In genomic region chr7:102365390-102365789, GRCh38 we compare ENCODE assay signal across 16 cellular contexts. TPM values are rescaled to one million over a fixed set of nuclear protein-coding genes. Genes with fewer than 3 reads are reported as not detected.
DNase-seq lines count a peak whose midpoint lies in the region; ATAC-seq and TF ChIP-seq lines count a peak whose summit lies in the region.
"Not testable (repeated sequence)": the region's sequence is repeated elsewhere in the genome, so short reads cannot be mapped to it uniquely, and the experiment has no call there.
"Had no signal": no experiment of that assay in that cellular context is flagged by ENCODE, and none has a peak within 500 bp of the region (broad histone marks: within the 10 kb centered on the region; RNA-seq: fewer than 3 reads in every experiment).

No MANE protein-coding gene starts in this region.

- not testable (repeated sequence) for H3K4me1 Mint-ChIP-seq in WTC11; activated T-helper 17 cell treated with anti-CD3 and anti-CD28 coated beads, Interleukin-2, amount 50 U/mL, for 72 hours; endodermal cell
- peaks cover 4 to 28% (median 10%) of the 10 kb centered on the region in 3 donors for H3K4me1 Mint-ChIP-seq in naive B cell
- peaks cover 14% of the 10 kb centered on the region for H3K4me1 Mint-ChIP-seq in stimulated activated effector memory CD8-positive, alpha-beta T cell treated with anti-CD3 and anti-CD28 coated beads, Interleukin-12 subunit alpha, Interleukin-12 subunit beta, amount 100 ng/mL, for 72 hours

- H3K36me3 ChIP-seq in endodermal cell (ENCODE audit: control insufficient read depth, insufficient read depth, low read length), result not testable (repeated sequence)

- H3K27me3 Mint-ChIP-seq in WTC11 (ENCODE audit: low read depth); activated T-helper 17 cell treated with anti-CD3 and anti-CD28 coated beads, Interleukin-2, amount 50 U/mL, for 72 hours; endodermal cell (ENCODE audit: insufficient read depth); naive B cell: not testable (repeated sequence)

- ATAC-seq in WTC11; activated T-helper 17 cell treated with anti-CD3 and anti-CD28 coated beads, Interleukin-2, amount 50 U/mL, for 72 hours (replicated peaks); naive B cell (ENCODE audit: low read depth in 2 of 2); stimulated activated effector memory CD8-positive, alpha-beta T cell treated with anti-CD3 and anti-CD28 coated beads, Interleukin-12 subunit alpha, Interleukin-12 subunit beta, amount 100 ng/mL, for 72 hours: not testable (repeated sequence)

- not testable (repeated sequence) for H3K27me3 ChIP-seq in endodermal cell (ENCODE audit: control insufficient read depth, insufficient read depth, low read length, poor library complexity, severe bottlenecking)

- H3K4me1 ChIP-seq in endodermal cell (ENCODE audit: control insufficient read depth, insufficient read depth, low read length), result not testable (repeated sequence)

- not testable (repeated sequence) for H3K9ac ChIP-seq in endodermal cell (ENCODE audit: extremely low read depth, low read length, poor library complexity, severe bottlenecking)

- not testable (repeated sequence) for H3K9me3 Mint-ChIP-seq in WTC11; activated T-helper 17 cell treated with anti-CD3 and anti-CD28 coated beads, Interleukin-2, amount 50 U/mL, for 72 hours; endodermal cell; naive B cell; stimulated activated effector memory CD8-positive, alpha-beta T cell treated with anti-CD3 and anti-CD28 coated beads, Interleukin-12 subunit alpha, Interleukin-12 subunit beta, amount 100 ng/mL, for 72 hours

- not testable (repeated sequence) for TF ChIP-seq CTCF in WTC11 (IDR thresholded peaks at IDR 0.05); endodermal cell (conservative IDR thresholded peaks at IDR 0.05)

- H3K4me3 Mint-ChIP-seq in WTC11 (peak overlapping the region; percentile 84; the same call in 1 of the 2 replicates), endodermal cell (peak overlapping the region; percentile 29), naive B cell (peak overlapping the region in 6 of 8 donors; percentile 16 to 54 (median 24))
- peak overlapping the region; percentile 87 for H3K4me3 Mint-ChIP-seq in activated T-helper 17 cell treated with anti-CD3 and anti-CD28 coated beads, Interleukin-2, amount 50 U/mL, for 72 hours
- H3K4me3 Mint-ChIP-seq in stimulated activated effector memory CD8-positive, alpha-beta T cell treated with anti-CD3 and anti-CD28 coated beads, Interleukin-12 subunit alpha, Interleukin-12 subunit beta, amount 100 ng/mL, for 72 hours, result peak overlapping the region; percentile 84

- not testable (repeated sequence) for H3K4me3 ChIP-seq in endodermal cell (ENCODE audit: low read length)

- DNase-seq in ACHN, result peak; percentile 56
- DNase-seq in Daoy (ENCODE audit: low read depth), result peak; percentile 28
- peak; percentile 24 for DNase-seq in M059J (ENCODE audit: low read depth)
- DNase-seq in WTC11 (ENCODE audit: low spot score); endodermal cell; naive B cell; stimulated activated effector memory CD8-positive, alpha-beta T cell treated with anti-CD3 and anti-CD28 coated beads, Interleukin-12 subunit alpha, Interleukin-12 subunit beta, amount 100 ng/mL, for 72 hours (ENCODE audit: low spot score in 2 of 2): not testable (repeated sequence)

- not testable (repeated sequence) for H3K27ac Mint-ChIP-seq in WTC11; activated T-helper 17 cell treated with anti-CD3 and anti-CD28 coated beads, Interleukin-2, amount 50 U/mL, for 72 hours; endodermal cell; naive B cell; stimulated activated effector memory CD8-positive, alpha-beta T cell treated with anti-CD3 and anti-CD28 coated beads, Interleukin-12 subunit alpha, Interleukin-12 subunit beta, amount 100 ng/mL, for 72 hours

- H3K36me3 Mint-ChIP-seq in WTC11 (peaks cover 29% of the 10 kb centered on the region), endodermal cell (ENCODE audit: low read depth) (peaks cover 29% of the 10 kb centered on the region)
- peaks cover 50% of the 10 kb centered on the region for H3K36me3 Mint-ChIP-seq in activated T-helper 17 cell treated with anti-CD3 and anti-CD28 coated beads, Interleukin-2, amount 50 U/mL, for 72 hours (ENCODE audit: low read depth)
- not testable (repeated sequence) for H3K36me3 Mint-ChIP-seq in naive B cell
- H3K36me3 Mint-ChIP-seq in stimulated activated effector memory CD8-positive, alpha-beta T cell treated with anti-CD3 and anti-CD28 coated beads, Interleukin-12 subunit alpha, Interleukin-12 subunit beta, amount 100 ng/mL, for 72 hours, result peaks cover 45% of the 10 kb centered on the region

- in situ Hi-C loops in ACHN (cut with HindIII; ENCODE audit: low pct_ligation_motif_present, low pct_unique_long_range_greater_than_20kb, low sequenced_read_pairs), result not testable (repeated sequence)

- WGBS in endodermal cell (ENCODE audit: insufficient coverage in 1 of 2, insufficient read length in 1 of 2), 2 experiments, result 95% methylated on average over 2 of the region's 7 CpGs; no CpG with 5 or more reads in 1 of the 2 experiments

- POLR2A ChIA-PET in WTC11 (lab: Charles Lee), result not testable (repeated sequence)

- H3K9me3 ChIP-seq in endodermal cell (ENCODE audit: control insufficient read depth, low read length), result not testable (repeated sequence)

- H3K27ac ChIP-seq in endodermal cell (ENCODE audit: low read depth, low read length), result not testable (repeated sequence)

- CTCF ChIA-PET in WTC11 (lab: Charles Lee), result not testable (repeated sequence)

RNA-seq across cellular contexts. Expression of gene SPDYE6, which starts 9.1 kb away (rescaled TPM):
- not detected in 2 replicates for total RNA-seq in Daoy (2014; rRNA removed; shearing (Covaris generic))
- total RNA-seq in M059J (2014; rRNA removed; shearing (Covaris generic)), result not detected in 2 replicates
- total RNA-seq in WTC11 (2021) (not detected in 3 replicates), endodermal cell (not detected)
- total RNA-seq in activated T-helper 17 cell treated with anti-CD3 and anti-CD28 coated beads, Interleukin-2, amount 50 U/mL, for 72 hours, result not detected
- not detected for polyA plus RNA-seq in endodermal cell (2013, experiment 1 of 2)
- not detected for polyA plus RNA-seq in endodermal cell (2013, experiment 2 of 2)
- polyA plus RNA-seq in naive B cell (ENCODE audit: low read depth in 6 of 6), result under 1 TPM in 3 of 6 donors, not detected in 3; 0.18 to 0.41 (median 0.20) TPM
- total RNA-seq: adrenal gland, fibroblast of villous mesenchyme, H7, heart right ventricle, left lobe of liver, natural killer cell, right lobe of liver, transverse colon had no signal
- polyA plus RNA-seq: adrenal gland had no signal

RNA-seq across cellular contexts. Expression of gene PRKRIP1, which starts 30.8 kb away (rescaled TPM):
- 52.5 and 64.1 TPM in 2 replicates for total RNA-seq in Daoy (2014; rRNA removed; shearing (Covaris generic))
- 14.9 and 21.2 TPM in 2 replicates for total RNA-seq in M059J (2014; rRNA removed; shearing (Covaris generic))
- total RNA-seq in WTC11 (2021) (27.5 to 34.4 TPM (median 30.1 TPM) in 3 replicates), endodermal cell (10 to 100 TPM; 30.3 to 35.0 TPM)
- total RNA-seq in activated T-helper 17 cell treated with anti-CD3 and anti-CD28 coated beads, Interleukin-2, amount 50 U/mL, for 72 hours, result 10 to 100 TPM; 41.7 to 76.6 TPM
- 34.9 TPM for polyA plus RNA-seq in endodermal cell (2013, experiment 1 of 2)
- 29.8 TPM for polyA plus RNA-seq in endodermal cell (2013, experiment 2 of 2)
- 10 to 100 TPM; 13.1 to 28.6 (median 17.4) TPM for polyA plus RNA-seq in naive B cell (ENCODE audit: low read depth in 6 of 6)

Comparison
In these comparisons a context has a peak if more than half of its experiments do, and no peak if none do; other contexts are left out.
1. H3K4me3 Mint-ChIP-seq: peak in every context shown above with its lines; median percentile 87 in activated T-helper 17 cell treated with anti-CD3 and anti-CD28 coated beads, Interleukin-2, amount 50 U/mL, for 72 hours; 84 in WTC11; 84 in stimulated activated effector memory CD8-positive, alpha-beta T cell treated with anti-CD3 and anti-CD28 coated beads, Interleukin-12 subunit alpha, Interleukin-12 subunit beta, amount 100 ng/mL, for 72 hours; 29 in endodermal cell; 24 in naive B cell.